32 cellular contexts compared by ENCODE assay signal in the genomic region with DNA sequence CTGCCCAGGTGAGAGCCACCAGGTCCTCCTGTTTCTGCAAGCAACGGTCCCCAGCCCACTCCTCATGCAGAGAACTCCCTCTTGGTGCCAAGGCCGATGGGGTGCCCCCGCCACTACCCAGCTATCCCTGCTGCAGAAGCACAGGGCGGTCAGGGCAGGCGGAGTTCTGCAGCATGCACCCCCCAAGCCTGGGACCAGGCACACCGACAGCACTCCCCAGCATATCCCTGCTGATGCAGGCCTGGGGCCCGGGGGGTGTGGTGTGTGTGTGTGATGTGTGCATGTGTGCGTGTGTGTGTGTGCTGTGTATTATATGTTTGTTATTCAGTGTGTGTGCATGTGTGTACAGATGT. TPM values are rescaled to one million over a fixed set of nuclear protein-coding genes. Genes with fewer than 3 reads are reported as not detected.
"Had no signal": no experiment of that assay in that cellular context is flagged by ENCODE, and none has a peak within 500 bp of the region (broad histone marks: within the 10 kb centered on the region; RNA-seq: fewer than 3 reads in every experiment).

No MANE protein-coding gene starts in this region.

- H3K4me1 ChIP-seq: left lung, lower lobe of right lung, neural progenitor cell, right atrium auricular region, right lobe of liver, stomach, testis, thyroid gland, transverse colon, upper lobe of left lung had no signal

- DNase-seq: hypothalamus; immature natural killer cell; kidney; left colon; left lung; lower lobe of right lung; mammary epithelial cell; mesenchymal stem cell; naive B cell; natural killer cell; nephron progenitor cell; ovary; right lobe of liver; stimulated activated CD4-positive, alpha-beta T cell treated with anti-CD3 and anti-CD28 coated beads, Interleukin-12 subunit alpha, Interleukin-12 subunit beta, amount 100 ng/mL, for 4 hours; stimulated activated CD4-positive, alpha-beta T cell treated with anti-CD3 and anti-CD28 coated beads, Interleukin-15, amount 100 ng/mL, for 24 hours; stimulated activated CD4-positive, alpha-beta T cell treated with anti-CD3 and anti-CD28 coated beads, Interleukin-2, amount 100 ng/mL, for 24 hours; stimulated activated CD4-positive, alpha-beta T cell treated with anti-CD3 and anti-CD28 coated beads, Interleukin-4, amount 100 ng/mL, for 1 hour; stimulated activated naive B cell treated with anti-CD40 and anti-IgM and Interleukin-4, amounts not matched to agents 10 μg/mL and 1 μg/mL and 100 μg/mL, for 72 hours; stimulated activated naive CD8-positive, alpha-beta T cell treated with anti-CD3 and anti-CD28 coated beads, Interleukin-15, Interleukin-2, amounts not matched to agents 100 U/mL and 50 U/mL, for 24 hours; stomach; testis; thyroid gland; transverse colon; upper lobe of left lung had no signal

- H3K36me3 ChIP-seq: left lung, lower lobe of right lung, neural progenitor cell, ovary, right atrium auricular region, right lobe of liver, stomach, thyroid gland, transverse colon, upper lobe of left lung had no signal

- H2AFZ ChIP-seq: neural progenitor cell had no signal

- H3K9ac ChIP-seq: neural progenitor cell had no signal

- FAIRE-seq: islet of Langerhans, kidney had no signal

- H3K4me3 ChIP-seq: left lung, lower lobe of right lung, neural progenitor cell, ovary, right atrium auricular region, right lobe of liver, smooth muscle cell, stomach, testis, thyroid gland, transverse colon, upper lobe of left lung had no signal

- H3K36me3 Mint-ChIP-seq: immature natural killer cell; naive B cell; natural killer cell; neural progenitor cell; stimulated activated naive B cell treated with anti-CD40 and anti-IgM and Interleukin-4, amounts not matched to agents 10 μg/mL and 1 μg/mL and 100 μg/mL, for 72 hours had no signal

- H3K9me3 ChIP-seq: left lung, lower lobe of right lung, ovary, right atrium auricular region, right lobe of liver, testis, thyroid gland, transverse colon had no signal

- H3K27me3 ChIP-seq: ovary, right atrium auricular region, testis, thyroid gland, transverse colon, upper lobe of left lung had no signal

- H3K27ac ChIP-seq: left lung, lower lobe of right lung, neural progenitor cell, ovary, right atrium auricular region, right lobe of liver, stomach, testis, thyroid gland, transverse colon, upper lobe of left lung had no signal

- H3K27ac Mint-ChIP-seq: immature natural killer cell; naive B cell; natural killer cell; nephron progenitor cell; progenitor cell of endocrine pancreas; stimulated activated naive B cell treated with anti-CD40 and anti-IgM and Interleukin-4, amounts not matched to agents 10 μg/mL and 1 μg/mL and 100 μg/mL, for 72 hours had no signal

- H3K4me3 Mint-ChIP-seq: immature natural killer cell; naive B cell; natural killer cell; stimulated activated naive B cell treated with anti-CD40 and anti-IgM and Interleukin-4, amounts not matched to agents 10 μg/mL and 1 μg/mL and 100 μg/mL, for 72 hours had no signal

- H3K9me3 Mint-ChIP-seq: immature natural killer cell, nephron progenitor cell had no signal

- H3K4me2 ChIP-seq: neural progenitor cell, smooth muscle cell had no signal

- H3K4me1 Mint-ChIP-seq: immature natural killer cell; naive B cell; natural killer cell; stimulated activated naive B cell treated with anti-CD40 and anti-IgM and Interleukin-4, amounts not matched to agents 10 μg/mL and 1 μg/mL and 100 μg/mL, for 72 hours had no signal

RNA-seq across cellular contexts. Expression of gene FZD10, which starts 27.7 kb away (rescaled TPM):
- total RNA-seq: liver, mononuclear cell, natural killer cell, pulmonary artery endothelial cell, right lobe of liver had no signal
- polyA plus RNA-seq: immature natural killer cell, mammary epithelial cell had no signal
